In genomic region chr16:66189951-66190350, GRCh38 we compare ENCODE assay signal across 13 cellular contexts.
DNase-seq lines count a peak whose midpoint lies in the region; ATAC-seq and TF ChIP-seq lines count a peak whose summit lies in the region.
"Had no signal": no experiment of that assay in that cellular context is flagged by ENCODE, and none has a peak within 500 bp of the region (broad histone marks: within the 10 kb centered on the region; RNA-seq: fewer than 3 reads in every experiment).

No MANE protein-coding gene starts in this region.

- POLR2A ChIA-PET in GM10248 (lab: Yijun Ruan, JAX) = no interaction called here

- DNase-seq in GM03348 (ENCODE audit: low spot score) (peak; percentile 75), foreskin fibroblast (peak; percentile 55 to 75), stromal cell of bone marrow (ENCODE audit: low read depth) (peak; percentile 88), GM10248 (ENCODE audit: extremely low spot score) (no peak)
- no peak for DNase-seq in activated effector memory CD4-positive, alpha-beta T cell treated with anti-CD3 and anti-CD28 coated beads, Interleukin-2, amount 50 U/mL, for 16 hours
- no peak for DNase-seq in activated CD4-positive, CD25-positive, alpha-beta regulatory T cell (lab: John Stamatoyannopoulos, UW)
- DNase-seq: activated CD4-positive, alpha-beta T cell treated with anti-CD3 and anti-CD28 coated beads for 48 hours; naive thymus-derived CD8-positive, alpha-beta T cell; NCI-H1048; T-helper 17 cell had no signal

- no peak for TF ChIP-seq CTCF in foreskin fibroblast (IDR thresholded peaks at IDR 0.05; ENCODE audit: low read depth, low read length)
- TF ChIP-seq CTCF in GM10248 (IDR thresholded peaks at IDR 0.05; ENCODE audit: control extremely low read depth, extremely low read depth, low read depth, missing control alignments) = no peak

- no peak overlapping the region for H3K4me3 ChIP-seq in foreskin fibroblast (ENCODE audit: low read depth in 1 of 2, low read length in 2 of 2)
- H3K4me3 ChIP-seq: esophagus muscularis mucosa had no signal

- CTCF ChIA-PET in GM10248 (lab: Yijun Ruan, JAX) = no interaction called here

- ATAC-seq in GM21717 (IDR thresholded peaks at IDR 0.05; ENCODE audit: unreplicated experiment) = no peak
- ATAC-seq: naive thymus-derived CD8-positive, alpha-beta T cell; T-helper 17 cell had no signal

- H3K27ac ChIP-seq in angular gyrus (ENCODE audit: low read depth, low read length) = peak overlapping the region; percentile 16

Comparison
In these comparisons a context has a peak if more than half of its experiments do, and no peak if none do; other contexts are left out.
1. DNase-seq: peak in GM03348 (single experiment), foreskin fibroblast (2 of 2) and stromal cell of bone marrow (single experiment); none in activated effector memory CD4-positive, alpha-beta T cell treated with anti-CD3 and anti-CD28 coated beads, Interleukin-2, amount 50 U/mL, for 16 hours (single experiment), GM10248 (single experiment) and activated CD4-positive, CD25-positive, alpha-beta regulatory T cell (0 of 4).